Comparison of ENCODE assay signal across 12 cellular contexts in genomic region chr21:42162831-42163510, GRCh38. TPM values are rescaled to one million over a fixed set of nuclear protein-coding genes. Genes with fewer than 3 reads are reported as not detected.
DNase-seq lines count a peak whose midpoint lies in the region; ATAC-seq and TF ChIP-seq lines count a peak whose summit lies in the region.
"Had no signal": no experiment of that assay in that cellular context is flagged by ENCODE, and none has a peak within 500 bp of the region (broad histone marks: within the 10 kb centered on the region; RNA-seq: fewer than 3 reads in every experiment).

No MANE protein-coding gene starts in this region.

- H3K27ac ChIP-seq in CD4-positive, alpha-beta memory T cell (ENCODE audit: low read depth, low read length): no peak overlapping the region
- H3K27ac ChIP-seq in left lung (no peak overlapping the region), tibial nerve (no peak overlapping the region)
- H3K27ac ChIP-seq: neutrophil, PC-9 had no signal

- DNase-seq in DMS53 (lab: John Stamatoyannopoulos, UW) (peak; percentile 34), DMS53 treated with DMSO at 0.1 percent for 48 hours (lab: John Stamatoyannopoulos, UW; ENCODE audit: unreplicated experiment) (no peak), left lung (no peak), SIG-M5 treated with dmso at 0.1 percent for 504 hours (lab: John Stamatoyannopoulos, UW; ENCODE audit: unreplicated experiment) (no peak), tibial nerve (ENCODE audit: low spot score in 2 of 2) (no peak)
- DNase-seq in CD4-positive, alpha-beta memory T cell: no peak
- peak; percentile 32 for DNase-seq in activated CD4-positive, alpha-beta memory T cell treated with anti-CD3 and anti-CD28 coated beads for 36 hours
- DNase-seq: 8988T, NCI-H1105, PC-9 had no signal

- POLR2A ChIA-PET in CD4-positive, alpha-beta memory T cell (lab: Charles Lee; ENCODE audit: partially characterized antibody): no interaction called here
- POLR2A ChIA-PET in activated CD4-positive, alpha-beta memory T cell treated with anti-CD3 and anti-CD28 coated beads for 36 hours (lab: Charles Lee): interaction anchor here (1.4 kb wide), 1 partner anchor 96 kb away, joined by 4 read pairs; no protein-coding TSS in a partner anchor

- intact Hi-C loops in CD4-positive, alpha-beta memory T cell (cut with micrococcal nuclease): no loop called here
- intact Hi-C loops in activated CD4-positive, alpha-beta memory T cell treated with anti-CD3 and anti-CD28 coated beads for 36 hours (cut with micrococcal nuclease): loop anchor here (5.0 kb wide), 1 partner anchor 289 kb away; no protein-coding TSS in a partner anchor
- intact Hi-C loops in left lung (cut with DNase I): loop anchor here in 1 of 2 donors (10.0 kb wide), 1 partner anchor 92 kb away; no protein-coding TSS in a partner anchor

- H3K9me3 ChIP-seq in CD4-positive, alpha-beta memory T cell (ENCODE audit: control insufficient read depth in 1 of 2, low read length in 2 of 2): no peaks in the 10 kb centered on the region
- H3K9me3 ChIP-seq in left lung (no peaks in the 10 kb centered on the region), tibial nerve (no peaks in the 10 kb centered on the region)
- H3K9me3 ChIP-seq: neutrophil had no signal

- peak; percentile 6 for ATAC-seq in left lung
- no peak for ATAC-seq in HG02759 (IDR thresholded peaks at IDR 0.05; ENCODE audit: unreplicated experiment)

- WGBS in tibial nerve, 2 donors: 74 to 77% methylated on average over 9 of the region's 9 CpGs

- TF ChIP-seq POLR2A in tibial nerve (IDR thresholded peaks at IDR 0.05): no peak

- peaks cover 10% of the 10 kb centered on the region for H3K4me1 ChIP-seq in CD4-positive, alpha-beta memory T cell (ENCODE audit: insufficient read depth, low read length)
- H3K4me1 ChIP-seq in left lung: peaks cover 0 to 3% of the 10 kb centered on the region in 2 donors
- H3K4me1 ChIP-seq in tibial nerve: peaks cover 0 to 7% (median 0%) of the 10 kb centered on the region in 4 donors

- TF ChIP-seq CTCF in left lung (IDR thresholded peaks at IDR 0.05): no peak
- no peak for TF ChIP-seq CTCF in tibial nerve (IDR thresholded peaks at IDR 0.05)

- H3K36me3 ChIP-seq in CD4-positive, alpha-beta memory T cell (ENCODE audit: insufficient read depth, low read length): no peaks in the 10 kb centered on the region
- no peaks in the 10 kb centered on the region for H3K36me3 ChIP-seq in left lung
- H3K36me3 ChIP-seq in tibial nerve: no peaks in the 10 kb centered on the region
- H3K36me3 ChIP-seq: neutrophil had no signal

- H3K36me3 Mint-ChIP-seq in CD4-positive, alpha-beta memory T cell: no peaks in the 10 kb centered on the region
- no peaks in the 10 kb centered on the region for H3K36me3 Mint-ChIP-seq in activated CD4-positive, alpha-beta memory T cell treated with anti-CD3 and anti-CD28 coated beads for 36 hours

- no peak overlapping the region for H3K4me3 Mint-ChIP-seq in CD4-positive, alpha-beta memory T cell
- H3K4me3 Mint-ChIP-seq in activated CD4-positive, alpha-beta memory T cell treated with anti-CD3 and anti-CD28 coated beads for 36 hours: no peak overlapping the region

- H3K9me3 Mint-ChIP-seq in CD4-positive, alpha-beta memory T cell: no peaks in the 10 kb centered on the region
- no peaks in the 10 kb centered on the region for H3K9me3 Mint-ChIP-seq in activated CD4-positive, alpha-beta memory T cell treated with anti-CD3 and anti-CD28 coated beads for 36 hours

- no peak overlapping the region for H3K4me3 ChIP-seq in CD4-positive, alpha-beta memory T cell (ENCODE audit: low read length in 2 of 2)
- H3K4me3 ChIP-seq in left lung (no peak overlapping the region), tibial nerve (no peak overlapping the region)
- H3K4me3 ChIP-seq: PC-9 had no signal

- H3K27me3 Mint-ChIP-seq in CD4-positive, alpha-beta memory T cell: no peaks in the 10 kb centered on the region
- no peaks in the 10 kb centered on the region for H3K27me3 Mint-ChIP-seq in activated CD4-positive, alpha-beta memory T cell treated with anti-CD3 and anti-CD28 coated beads for 36 hours

- H3K4me1 Mint-ChIP-seq in CD4-positive, alpha-beta memory T cell: peaks cover 8 to 40% (median 20%) of the 10 kb centered on the region in 4 donors
- peaks cover 13% of the 10 kb centered on the region for H3K4me1 Mint-ChIP-seq in activated CD4-positive, alpha-beta memory T cell treated with anti-CD3 and anti-CD28 coated beads for 36 hours (ENCODE audit: low read depth)

- CTCF ChIA-PET in CD4-positive, alpha-beta memory T cell (lab: Charles Lee; ENCODE audit: partially characterized antibody): interaction anchor here (1.5 to 8.8 kb wide), 3 partner anchors 36 to 97 kb away, joined by 3 to 157 read pairs (median 11); no protein-coding TSS in a partner anchor
- CTCF ChIA-PET in activated CD4-positive, alpha-beta memory T cell treated with anti-CD3 and anti-CD28 coated beads for 36 hours (lab: Charles Lee): interaction anchor here (1.4 to 6.7 kb wide), 3 partner anchors 30 to 97 kb away, joined by 4 to 139 read pairs (median 8); no protein-coding TSS in a partner anchor

- no peaks in the 10 kb centered on the region for H3K27me3 ChIP-seq in CD4-positive, alpha-beta memory T cell (ENCODE audit: insufficient read depth, low read length)
- H3K27me3 ChIP-seq in left lung (peaks cover 0 to 12% of the 10 kb centered on the region in 2 donors), tibial nerve (no peaks in the 10 kb centered on the region)

- TF ChIP-seq EP300 in tibial nerve (IDR thresholded peaks at IDR 0.05): no peak

- peak overlapping the region in 5 of 7 donors; percentile 42 to 70 (median 56) for H3K27ac Mint-ChIP-seq in CD4-positive, alpha-beta memory T cell
- no peak overlapping the region for H3K27ac Mint-ChIP-seq in activated CD4-positive, alpha-beta memory T cell treated with anti-CD3 and anti-CD28 coated beads for 36 hours

RNA-seq across cellular contexts. Expression of gene ABCG1, which starts 56.0 kb away (rescaled TPM):
- total RNA-seq in CD4-positive, alpha-beta memory T cell: 1 to 10 TPM; 1.5 to 2.0 TPM
- polyA plus RNA-seq in CD4-positive, alpha-beta memory T cell: 10 to 100 TPM; 17.0 to 19.6 TPM
- 10 to 100 TPM; 22.2 to 24.6 TPM for total RNA-seq in activated CD4-positive, alpha-beta memory T cell treated with anti-CD3 and anti-CD28 coated beads for 36 hours
- total RNA-seq in left lung: 10 to 100 TPM; 40.6 to 53.8 TPM
- 10 to 100 TPM; 10.5 to 32.8 (median 18.6) TPM for total RNA-seq in tibial nerve

Comparison
In these comparisons a context has a peak if more than half of its experiments do, and no peak if none do; other contexts are left out.
1. DNase-seq: peak in DMS53 (single experiment) and activated CD4-positive, alpha-beta memory T cell treated with anti-CD3 and anti-CD28 coated beads for 36 hours (single experiment); none in DMS53 treated with DMSO at 0.1 percent for 48 hours (single experiment), CD4-positive, alpha-beta memory T cell (0 of 5), left lung (0 of 2), SIG-M5 treated with dmso at 0.1 percent for 504 hours (single experiment) and tibial nerve (0 of 2).